1 cellular context compared by ENCODE assay signal in the genomic region with DNA sequence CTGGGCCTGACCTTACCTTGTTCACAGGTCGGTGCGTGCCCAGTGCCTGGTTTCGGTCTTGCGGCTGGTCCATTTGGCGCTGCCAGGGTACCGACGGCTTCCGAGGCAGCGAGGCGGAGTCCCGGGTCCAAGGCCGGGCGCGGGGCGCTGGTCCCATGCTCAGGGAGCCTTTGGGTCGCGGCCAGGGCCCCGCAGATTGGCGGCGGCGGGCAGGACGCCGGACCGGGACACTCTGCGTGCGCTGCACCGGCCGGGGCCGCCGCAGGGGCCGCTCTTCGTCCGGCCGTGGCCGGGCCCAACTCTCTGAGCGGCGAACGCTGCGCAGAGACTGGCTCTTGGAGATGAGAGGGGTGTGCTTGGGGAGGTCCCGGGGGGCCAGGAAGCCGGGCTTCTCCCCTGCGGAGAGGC.
TF ChIP-seq lines count a peak whose summit lies in the region.

No MANE protein-coding gene starts in this region.

TF ChIP-seq in liver, 16 proteins besides CTCF, POLR2A, EP300 and RAD21 (continued from another document):
- TF ChIP-seq ATF3 (IDR thresholded peaks at IDR 0.05): no peak
- TF ChIP-seq, protein P1, sequence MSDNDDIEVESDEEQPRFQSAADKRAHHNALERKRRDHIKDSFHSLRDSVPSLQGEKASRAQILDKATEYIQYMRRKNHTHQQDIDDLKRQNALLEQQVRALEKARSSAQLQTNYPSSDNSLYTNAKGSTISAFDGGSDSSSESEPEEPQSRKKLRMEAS (IDR thresholded peaks at IDR 0.05): no peak
